In the genomic region with DNA sequence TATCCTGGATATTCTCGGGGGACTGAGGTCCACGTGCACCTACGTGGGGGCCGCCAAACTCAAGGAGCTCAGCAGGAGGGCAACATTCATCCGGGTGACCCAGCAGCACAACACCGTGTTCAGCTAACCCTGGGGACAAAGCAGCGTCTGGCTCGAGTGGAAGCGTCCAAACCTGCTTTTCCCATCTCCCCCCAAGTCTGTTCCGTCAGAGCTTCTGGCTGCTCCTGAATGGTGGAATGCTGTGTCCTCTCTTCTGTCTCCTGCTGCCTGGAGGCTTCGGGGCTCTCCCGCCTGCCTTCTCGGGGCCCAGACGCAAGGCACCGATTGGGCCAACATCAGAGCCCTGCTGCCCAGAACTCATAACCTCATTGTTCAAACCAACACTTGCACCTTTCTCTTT, we compare ENCODE assay signal across 18 cellular contexts.
"Had no signal": no experiment of that assay in that cellular context is flagged by ENCODE, and none has a peak within 500 bp of the region (broad histone marks: within the 10 kb centered on the region; RNA-seq: fewer than 3 reads in every experiment).

No MANE protein-coding gene starts in this region.

- H3K27me3 Mint-ChIP-seq: natural killer cell treated with Interleukin-12 subunit alpha and Interleukin-12 subunit beta and Interleukin-15 and Interleukin-18, amount 100 ng/mL, for 72 hours had no signal

- DNase-seq: esophagus squamous epithelium; foreskin fibroblast; immature natural killer cell; mammary epithelial cell; occipital lobe; psoas muscle; retina; sigmoid colon; stimulated activated CD4-positive, alpha-beta T cell treated with anti-CD3 and anti-CD28 coated beads, Interleukin-2, amount 100 ng/mL, for 24 hours; stimulated activated naive CD4-positive, alpha-beta T cell treated with Interleukin-2 at 50 U/mL for 16 hours; thyroid gland had no signal

- ATAC-seq: left lobe of liver; natural killer cell treated with Interleukin-12 subunit alpha and Interleukin-12 subunit beta and Interleukin-15 and Interleukin-18, amount 100 ng/mL, for 72 hours; psoas muscle had no signal

- H3K27ac ChIP-seq: esophagus squamous epithelium, parathyroid adenoma, psoas muscle, sigmoid colon, skin epidermis, suprapubic skin, thyroid gland had no signal

- H3K9me3 ChIP-seq: esophagus squamous epithelium, psoas muscle, sigmoid colon, suprapubic skin, thyroid gland had no signal

- H3K36me3 ChIP-seq: suprapubic skin, thyroid gland had no signal

- H3K4me3 Mint-ChIP-seq: immature natural killer cell; mesothelial cell of epicardium; natural killer cell treated with Interleukin-12 subunit alpha and Interleukin-12 subunit beta and Interleukin-15 and Interleukin-18, amount 100 ng/mL, for 72 hours; type B pancreatic cell had no signal

- H3K4me1 Mint-ChIP-seq: immature natural killer cell, mesothelial cell of epicardium had no signal

- H3K27ac Mint-ChIP-seq: mesothelial cell of epicardium; natural killer cell treated with Interleukin-12 subunit alpha and Interleukin-12 subunit beta and Interleukin-15 and Interleukin-18, amount 100 ng/mL, for 72 hours; type B pancreatic cell had no signal

- H3K36me3 Mint-ChIP-seq: mesothelial cell of epicardium; natural killer cell treated with Interleukin-12 subunit alpha and Interleukin-12 subunit beta and Interleukin-15 and Interleukin-18, amount 100 ng/mL, for 72 hours; type B pancreatic cell had no signal

- H3K4me3 ChIP-seq: esophagus squamous epithelium, psoas muscle, sigmoid colon, skin epidermis, suprapubic skin, thyroid gland had no signal

- H3K4me1 ChIP-seq: parathyroid adenoma, sigmoid colon, suprapubic skin had no signal

- H3K27me3 ChIP-seq: esophagus squamous epithelium, sigmoid colon, suprapubic skin, thyroid gland had no signal

- H3K9me3 Mint-ChIP-seq: immature natural killer cell; mesothelial cell of epicardium; natural killer cell treated with Interleukin-12 subunit alpha and Interleukin-12 subunit beta and Interleukin-15 and Interleukin-18, amount 100 ng/mL, for 72 hours; type B pancreatic cell had no signal
